14 cellular contexts compared by ENCODE assay signal in the genomic region with DNA sequence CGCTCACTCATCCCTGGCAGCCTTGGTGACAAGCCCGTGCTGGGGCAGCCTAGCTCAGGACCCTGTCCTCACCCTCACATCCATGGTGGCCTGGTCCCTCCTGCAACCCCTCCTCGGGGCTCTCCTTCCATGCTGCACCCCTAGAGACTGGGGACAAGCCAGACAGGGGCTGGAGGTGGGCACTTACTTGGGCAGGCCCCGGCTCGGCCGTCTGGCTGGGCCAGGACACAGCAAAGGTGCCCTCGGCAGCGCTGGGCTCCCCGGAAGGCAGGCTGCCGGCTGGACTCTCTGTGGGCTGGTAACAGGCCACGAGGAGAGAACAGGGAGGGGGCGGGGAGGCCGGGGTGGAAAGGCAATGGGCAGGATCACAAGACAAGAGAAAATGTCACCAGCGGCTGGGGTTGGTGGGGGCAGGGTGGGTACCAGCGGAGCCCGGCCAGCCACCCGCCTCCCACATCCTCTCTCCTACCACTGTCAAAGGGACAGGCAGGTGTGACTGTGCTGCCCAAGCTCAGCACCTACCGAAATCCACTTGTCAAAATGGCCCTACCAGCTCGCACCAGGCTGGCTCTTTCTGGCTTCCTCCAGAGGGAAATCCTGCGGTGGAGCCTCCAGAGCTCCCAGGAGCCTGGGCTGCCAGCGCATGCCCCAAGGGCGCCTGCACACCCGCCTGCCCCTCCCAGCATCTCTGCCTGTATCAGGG. TPM values are rescaled to one million over a fixed set of nuclear protein-coding genes. Genes with fewer than 3 reads are reported as not detected.
DNase-seq lines count a peak whose midpoint lies in the region; ATAC-seq and TF ChIP-seq lines count a peak whose summit lies in the region.
"Had no signal": no experiment of that assay in that cellular context is flagged by ENCODE, and none has a peak within 500 bp of the region (broad histone marks: within the 10 kb centered on the region; RNA-seq: fewer than 3 reads in every experiment).

No MANE protein-coding gene starts in this region.

- ATAC-seq in T-helper 17 cell (no peak), lower lobe of right lung (no peak), GM21515 (IDR thresholded peaks at IDR 0.05; ENCODE audit: unreplicated experiment) (no peak)
- no peak for ATAC-seq in stimulated activated effector memory CD8-positive, alpha-beta T cell treated with anti-CD3 and anti-CD28 coated beads, Interleukin-12 subunit alpha, Interleukin-12 subunit beta, amount 100 ng/mL, for 72 hours

- DNase-seq in activated naive CD4-positive, alpha-beta T cell treated with anti-CD3 and anti-CD28 coated beads, Interleukin-2, amount 10 ng/mL, durations not matched to agents 7 days and 5 days: no peak
- no peak for DNase-seq in activated naive CD4-positive, alpha-beta T cell treated with anti-CD3 and anti-CD28 coated beads, Interleukin-2, amount 50 U/mL, for 16 hours
- DNase-seq in T-helper 17 cell (no peak), lower lobe of right lung (peak; percentile 44), NCI-H2171 (lab: John Stamatoyannopoulos, UW) (no peak), esophagus muscularis mucosa (ENCODE audit: extremely low spot score) (no peak)
- no peak for DNase-seq in stimulated activated effector memory CD8-positive, alpha-beta T cell treated with anti-CD3 and anti-CD28 coated beads, Interleukin-12 subunit alpha, Interleukin-12 subunit beta, amount 100 ng/mL, for 72 hours (ENCODE audit: low spot score in 2 of 2)
- DNase-seq: dermis blood vessel endothelial cell; DMS153; MG63; NCI-H2029; NK-92 treated with Interleukin-12 subunit alpha and Interleukin-12 subunit beta, amount 100 ng/mL, for 24 hours had no signal

- TF ChIP-seq EP300 in esophagus muscularis mucosa (IDR thresholded peaks at IDR 0.05): no peak

- H3K9me3 ChIP-seq in T-helper 17 cell (ENCODE audit: control insufficient read depth, low read length, poor library complexity, severe bottlenecking) (no peaks in the 10 kb centered on the region), lower lobe of right lung (no peaks in the 10 kb centered on the region), esophagus muscularis mucosa (no peaks in the 10 kb centered on the region)
- H3K9me3 ChIP-seq: MG63 had no signal

- H3K4me1 Mint-ChIP-seq in activated naive CD4-positive, alpha-beta T cell treated with anti-CD3 and anti-CD28 coated beads, Interleukin-2, amount 10 ng/mL, durations not matched to agents 7 days and 5 days: peaks cover 2% of the 10 kb centered on the region
- H3K4me1 Mint-ChIP-seq in T-helper 17 cell: peaks cover 11% of the 10 kb centered on the region
- H3K4me1 Mint-ChIP-seq in stimulated activated effector memory CD8-positive, alpha-beta T cell treated with anti-CD3 and anti-CD28 coated beads, Interleukin-12 subunit alpha, Interleukin-12 subunit beta, amount 100 ng/mL, for 72 hours: peaks cover 28% of the 10 kb centered on the region

- no peak overlapping the region for H3K27ac ChIP-seq in lower lobe of right lung
- no peak overlapping the region for H3K27ac ChIP-seq in esophagus muscularis mucosa (replicated peaks in 1 of 4)
- H3K27ac ChIP-seq: SK-N-MC had no signal

- H3K4me3 Mint-ChIP-seq in activated naive CD4-positive, alpha-beta T cell treated with anti-CD3 and anti-CD28 coated beads, Interleukin-2, amount 10 ng/mL, durations not matched to agents 7 days and 5 days: no peak overlapping the region
- no peak overlapping the region for H3K4me3 Mint-ChIP-seq in T-helper 17 cell
- H3K4me3 Mint-ChIP-seq in stimulated activated effector memory CD8-positive, alpha-beta T cell treated with anti-CD3 and anti-CD28 coated beads, Interleukin-12 subunit alpha, Interleukin-12 subunit beta, amount 100 ng/mL, for 72 hours: no peak overlapping the region

- peak overlapping the region; percentile 54 for H3K27ac Mint-ChIP-seq in activated naive CD4-positive, alpha-beta T cell treated with anti-CD3 and anti-CD28 coated beads, Interleukin-2, amount 10 ng/mL, durations not matched to agents 7 days and 5 days
- peak overlapping the region; percentile 77 for H3K27ac Mint-ChIP-seq in T-helper 17 cell
- H3K27ac Mint-ChIP-seq in stimulated activated effector memory CD8-positive, alpha-beta T cell treated with anti-CD3 and anti-CD28 coated beads, Interleukin-12 subunit alpha, Interleukin-12 subunit beta, amount 100 ng/mL, for 72 hours: peak overlapping the region; percentile 64

- TF ChIP-seq POLR2A in esophagus muscularis mucosa (IDR thresholded peaks at IDR 0.05; ENCODE audit: low read depth): no peak

- WGBS in esophagus muscularis mucosa: 82% methylated on average over 11 of the region's 23 CpGs

- H3K9me3 Mint-ChIP-seq in activated naive CD4-positive, alpha-beta T cell treated with anti-CD3 and anti-CD28 coated beads, Interleukin-2, amount 10 ng/mL, durations not matched to agents 7 days and 5 days: no peaks in the 10 kb centered on the region
- H3K9me3 Mint-ChIP-seq in stimulated activated effector memory CD8-positive, alpha-beta T cell treated with anti-CD3 and anti-CD28 coated beads, Interleukin-12 subunit alpha, Interleukin-12 subunit beta, amount 100 ng/mL, for 72 hours: no peaks in the 10 kb centered on the region

- H3K36me3 Mint-ChIP-seq in activated naive CD4-positive, alpha-beta T cell treated with anti-CD3 and anti-CD28 coated beads, Interleukin-2, amount 10 ng/mL, durations not matched to agents 7 days and 5 days: peaks cover 15% of the 10 kb centered on the region
- peaks cover 2% of the 10 kb centered on the region for H3K36me3 Mint-ChIP-seq in T-helper 17 cell (ENCODE audit: low read depth)
- peaks cover 49% of the 10 kb centered on the region for H3K36me3 Mint-ChIP-seq in stimulated activated effector memory CD8-positive, alpha-beta T cell treated with anti-CD3 and anti-CD28 coated beads, Interleukin-12 subunit alpha, Interleukin-12 subunit beta, amount 100 ng/mL, for 72 hours

- H3K27me3 ChIP-seq in lower lobe of right lung (ENCODE audit: low read depth) (no peaks in the 10 kb centered on the region), esophagus muscularis mucosa (no peaks in the 10 kb centered on the region)
- H3K27me3 ChIP-seq: MG63 had no signal

- TF ChIP-seq CTCF in lower lobe of right lung (IDR thresholded peaks at IDR 0.05) (no peak), esophagus muscularis mucosa (IDR thresholded peaks at IDR 0.05) (no peak)

- H3K4me3 ChIP-seq in lower lobe of right lung: no peak overlapping the region
- H3K4me3 ChIP-seq in esophagus muscularis mucosa: no peak overlapping the region
- H3K4me3 ChIP-seq: MG63, SK-N-MC had no signal

- H3K36me3 ChIP-seq in lower lobe of right lung: peaks cover 20% of the 10 kb centered on the region
- H3K36me3 ChIP-seq in esophagus muscularis mucosa: peaks cover 0 to 48% (median 22%) of the 10 kb centered on the region in 4 donors
- H3K36me3 ChIP-seq: MG63 had no signal

- H3K4me1 ChIP-seq in lower lobe of right lung (peaks cover 7% of the 10 kb centered on the region), esophagus muscularis mucosa (peaks cover 0 to 18% (median 14%) of the 10 kb centered on the region in 4 donors)

- intact Hi-C loops in lower lobe of right lung (cut with DNase I) (no loop called here), esophagus muscularis mucosa (cut with DNase I) (no loop called here)

- H3K27me3 Mint-ChIP-seq in activated naive CD4-positive, alpha-beta T cell treated with anti-CD3 and anti-CD28 coated beads, Interleukin-2, amount 10 ng/mL, durations not matched to agents 7 days and 5 days: no peaks in the 10 kb centered on the region
- H3K27me3 Mint-ChIP-seq in T-helper 17 cell: no peaks in the 10 kb centered on the region

- CTCF ChIA-PET in activated naive CD4-positive, alpha-beta T cell treated with anti-CD3 and anti-CD28 coated beads, Interleukin-2, amount 10 ng/mL, durations not matched to agents 7 days and 5 days (lab: Charles Lee): interaction anchor here (0.6 to 1.9 kb wide), 6 partner anchors 10 to 639 kb away, joined by 3 to 8 read pairs (median 4); no protein-coding TSS in a partner anchor

RNA-seq across cellular contexts. Expression of a gene that starts 54.7 kb away (rescaled TPM):
- total RNA-seq in T-helper 17 cell: 100 to 1,000 TPM; 132 to 133 TPM
- 33.9 TPM for total RNA-seq in lower lobe of right lung
- 10 to 100 TPM; 32.4 to 78.2 (median 50.2) TPM for total RNA-seq in esophagus muscularis mucosa
